Comparison of ENCODE assay signal across 9 cellular contexts in genomic region chrX:136200466-136200865, GRCh38. TPM values are rescaled to one million over a fixed set of nuclear protein-coding genes. Genes with fewer than 3 reads are reported as not detected.
A peak's percentile ranks its signal among the peaks of the same experiment; 100 is the strongest.
DNase-seq lines count a peak whose midpoint lies in the region; ATAC-seq and TF ChIP-seq lines count a peak whose summit lies in the region.
"Had no signal": no experiment of that assay in that cellular context is flagged by ENCODE, and none has a peak within 500 bp of the region (broad histone marks: within the 10 kb centered on the region; RNA-seq: fewer than 3 reads in every experiment).

No MANE protein-coding gene starts in this region.

- WGBS in H9 (ENCODE audit: extremely low coverage, insufficient read length, low lambda C conversion rate): no CpG with 5 or more reads among the region's 2 CpGs

- H3K27ac Mint-ChIP-seq in H9 (no peak overlapping the region; a peak in 1 of 7 replicates), glutamatergic neuron (ENCODE audit: unreplicated experiment) (no peak overlapping the region)
- H3K27ac Mint-ChIP-seq in activated CD4-positive, alpha-beta memory T cell treated with anti-CD3 and anti-CD28 coated beads, Interleukin-2, amount 10 ng/mL, durations not matched to agents 7 days and 5 days: no peak overlapping the region

- H2BK5ac ChIP-seq in H9 (ENCODE audit: insufficient read length, low read length): no peak overlapping the region

- H4K8ac ChIP-seq in H9 (replicated peaks; ENCODE audit: insufficient read length, low read depth, low read length): no peak overlapping the region

- peak; percentile 52 for TF ChIP-seq CTCF in H9 (conservative IDR thresholded peaks at IDR 0.05)
- TF ChIP-seq CTCF in glutamatergic neuron (IDR thresholded peaks at IDR 0.05; ENCODE audit: partially characterized antibody, unreplicated experiment): no peak

- no peak overlapping the region for H4K91ac ChIP-seq in H9 (ENCODE audit: insufficient read length, low read depth, low read length)

- H3K27ac ChIP-seq in H9 (ENCODE audit: insufficient read length, low read depth, low read length): no peak overlapping the region

- no peaks in the 10 kb centered on the region for H4K20me1 ChIP-seq in H9 (ENCODE audit: control insufficient read depth, insufficient read depth, insufficient read length)

- no peaks in the 10 kb centered on the region for H3K27me3 ChIP-seq in H9 (ENCODE audit: insufficient read depth, low read length)

- H3K4me3 Mint-ChIP-seq in H9 (no peak overlapping the region), glutamatergic neuron (ENCODE audit: unreplicated experiment) (no peak overlapping the region)
- no peak overlapping the region for H3K4me3 Mint-ChIP-seq in activated CD4-positive, alpha-beta memory T cell treated with anti-CD3 and anti-CD28 coated beads, Interleukin-2, amount 10 ng/mL, durations not matched to agents 7 days and 5 days

- no peaks in the 10 kb centered on the region; the same call in 1 of the 2 replicates for H3K4me1 ChIP-seq in H9 (ENCODE audit: insufficient read depth, low read length)

- peaks cover 48 to 63% of the 10 kb centered on the region in 2 experiments for H3K9me3 Mint-ChIP-seq in H9
- H3K9me3 Mint-ChIP-seq in activated CD4-positive, alpha-beta memory T cell treated with anti-CD3 and anti-CD28 coated beads, Interleukin-2, amount 10 ng/mL, durations not matched to agents 7 days and 5 days: no peaks in the 10 kb centered on the region
- peaks cover 7% of the 10 kb centered on the region for H3K9me3 Mint-ChIP-seq in glutamatergic neuron (ENCODE audit: unreplicated experiment)

- no peak overlapping the region for H3K14ac ChIP-seq in H9 (ENCODE audit: insufficient read depth, low read length)

- H3K9me3 ChIP-seq in H9 (ENCODE audit: control insufficient read depth, low read depth, low read length): peaks cover 41% of the 10 kb centered on the region

- H3K23ac ChIP-seq in H9 (ENCODE audit: insufficient read length, low read depth, low read length): no peak overlapping the region

- no peak overlapping the region for H2BK15ac ChIP-seq in H9 (ENCODE audit: low read depth, low read length)

- H2BK120ac ChIP-seq in H9 (ENCODE audit: low read depth, low read length, poor library complexity, severe bottlenecking): no peak overlapping the region

- H3K27me3 Mint-ChIP-seq in H9 (ENCODE audit: low read depth): no peaks in the 10 kb centered on the region; the same call in 1 of the 2 replicates
- no peaks in the 10 kb centered on the region for H3K27me3 Mint-ChIP-seq in activated CD4-positive, alpha-beta memory T cell treated with anti-CD3 and anti-CD28 coated beads, Interleukin-2, amount 10 ng/mL, durations not matched to agents 7 days and 5 days
- no peaks in the 10 kb centered on the region for H3K27me3 Mint-ChIP-seq in glutamatergic neuron (ENCODE audit: unreplicated experiment)

- no peaks in the 10 kb centered on the region for H3K79me1 ChIP-seq in H9 (ENCODE audit: insufficient read depth, low read depth, low read length, poor library complexity, severe bottlenecking)

- no peak overlapping the region for H2BK12ac ChIP-seq in H9 (ENCODE audit: insufficient read length, low read depth, low read length)

- H3K9ac ChIP-seq in H9 (ENCODE audit: extremely low read depth, insufficient read length, low read length): no peak overlapping the region

- DNase-seq in AG08395 (ENCODE audit: low spot score) (peak; percentile 29), H9 (no peak), iris pigment epithelial cell (ENCODE audit: low read depth) (peak; percentile 74), H4 (ENCODE audit: low spot score) (no peak), NCI-H526 treated with DMSO at 0.1 percent for 48 hours (lab: John Stamatoyannopoulos, UW) (no peak), glutamatergic neuron (no peak)
- peak; percentile 20 for DNase-seq in activated CD4-positive, alpha-beta memory T cell treated with anti-CD3 and anti-CD28 coated beads, Interleukin-2, amount 10 ng/mL, durations not matched to agents 7 days and 5 days
- DNase-seq: NCI-H1930 had no signal

- no peaks in the 10 kb centered on the region for H3K23me2 ChIP-seq in H9 (ENCODE audit: insufficient read length, low read depth, low read length, poor library complexity, severe bottlenecking)

- CTCF ChIA-PET in activated CD4-positive, alpha-beta memory T cell treated with anti-CD3 and anti-CD28 coated beads, Interleukin-2, amount 10 ng/mL, durations not matched to agents 7 days and 5 days (lab: Charles Lee): no interaction called here

- no peak for ATAC-seq in HG03097 (IDR thresholded peaks at IDR 0.05; ENCODE audit: low FRiP score, unreplicated experiment)

- H4K5ac ChIP-seq in H9 (ENCODE audit: insufficient read length, low read depth, low read length): no peak overlapping the region

- H3K4me2 ChIP-seq in H9 (ENCODE audit: insufficient read depth, insufficient read length, low read length): no peak overlapping the region

- POLR2A ChIA-PET in activated CD4-positive, alpha-beta memory T cell treated with anti-CD3 and anti-CD28 coated beads, Interleukin-2, amount 10 ng/mL, durations not matched to agents 7 days and 5 days (lab: Charles Lee): no interaction called here

- H3T11ph ChIP-seq in H9 (ENCODE audit: low read length): no peak overlapping the region

- H3K4ac ChIP-seq in H9 (ENCODE audit: low read depth, low read length): no peak overlapping the region

- H3K36me3 Mint-ChIP-seq in H9 (ENCODE audit: insufficient read depth in 1 of 3, low read depth in 3 of 3): peaks cover 2 to 3% (median 2%) of the 10 kb centered on the region in 3 experiments; a peak in 5 of 7 replicates
- no peaks in the 10 kb centered on the region for H3K36me3 Mint-ChIP-seq in activated CD4-positive, alpha-beta memory T cell treated with anti-CD3 and anti-CD28 coated beads, Interleukin-2, amount 10 ng/mL, durations not matched to agents 7 days and 5 days (ENCODE audit: low read depth)
- H3K36me3 Mint-ChIP-seq in glutamatergic neuron (ENCODE audit: unreplicated experiment): no peaks in the 10 kb centered on the region

- H3K18ac ChIP-seq in H9 (ENCODE audit: insufficient read length, low read depth, low read length): no peak overlapping the region

- no peak overlapping the region for H2AK5ac ChIP-seq in H9 (ENCODE audit: insufficient read length, low read length)

- no peak overlapping the region for H3K56ac ChIP-seq in H9 (ENCODE audit: insufficient read length, low read depth, low read length)

- peaks cover 7 to 25% of the 10 kb centered on the region in 2 experiments for H3K4me1 Mint-ChIP-seq in H9
- peaks cover 46% of the 10 kb centered on the region for H3K4me1 Mint-ChIP-seq in activated CD4-positive, alpha-beta memory T cell treated with anti-CD3 and anti-CD28 coated beads, Interleukin-2, amount 10 ng/mL, durations not matched to agents 7 days and 5 days
- H3K4me1 Mint-ChIP-seq in glutamatergic neuron (ENCODE audit: low read depth, unreplicated experiment): peaks cover 28% of the 10 kb centered on the region

- no peaks in the 10 kb centered on the region for H3K79me2 ChIP-seq in H9 (ENCODE audit: insufficient read depth, low read length)

- no peak overlapping the region for H2AFZ ChIP-seq in H9 (ENCODE audit: low read length)

- no peak overlapping the region for H2BK20ac ChIP-seq in H9 (ENCODE audit: low read depth, low read length, poor library complexity, severe bottlenecking)

RNA-seq across cellular contexts. Expression of gene MAP7D3, which starts 50.7 kb away (rescaled TPM):
- total RNA-seq in H9 (2021): 15.2 and 18.2 TPM in 2 replicates
- total RNA-seq in activated CD4-positive, alpha-beta memory T cell treated with anti-CD3 and anti-CD28 coated beads, Interleukin-2, amount 10 ng/mL, durations not matched to agents 7 days and 5 days: 10 to 100 TPM; 14.5 to 14.8 TPM
- 17.9 and 19.3 TPM in 2 replicates for total RNA-seq in H4 (2014; rRNA removed; shearing (Covaris generic))
- total RNA-seq in glutamatergic neuron (ENCODE audit: unreplicated experiment): 4.6 TPM

RNA-seq across cellular contexts. Expression of gene FHL1, which starts 53.1 kb away (rescaled TPM):
- 20.0 and 22.0 TPM in 2 replicates for total RNA-seq in H9 (2021)
- 10 to 100 TPM; 25.5 to 31.0 TPM for total RNA-seq in activated CD4-positive, alpha-beta memory T cell treated with anti-CD3 and anti-CD28 coated beads, Interleukin-2, amount 10 ng/mL, durations not matched to agents 7 days and 5 days
- 139 and 149 TPM in 2 replicates for total RNA-seq in H4 (2014; rRNA removed; shearing (Covaris generic))
- total RNA-seq in glutamatergic neuron (ENCODE audit: unreplicated experiment): 161 TPM

Comparison
In these comparisons a context has a peak if more than half of its experiments do, and no peak if none do; other contexts are left out.
1. DNase-seq: peak in AG08395 (single experiment), activated CD4-positive, alpha-beta memory T cell treated with anti-CD3 and anti-CD28 coated beads, Interleukin-2, amount 10 ng/mL, durations not matched to agents 7 days and 5 days (single experiment) and iris pigment epithelial cell (single experiment); none in H9 (single experiment), H4 (single experiment), NCI-H526 treated with DMSO at 0.1 percent for 48 hours (single experiment) and glutamatergic neuron (single experiment).